32 cellular contexts compared by ENCODE assay signal in the genomic region with DNA sequence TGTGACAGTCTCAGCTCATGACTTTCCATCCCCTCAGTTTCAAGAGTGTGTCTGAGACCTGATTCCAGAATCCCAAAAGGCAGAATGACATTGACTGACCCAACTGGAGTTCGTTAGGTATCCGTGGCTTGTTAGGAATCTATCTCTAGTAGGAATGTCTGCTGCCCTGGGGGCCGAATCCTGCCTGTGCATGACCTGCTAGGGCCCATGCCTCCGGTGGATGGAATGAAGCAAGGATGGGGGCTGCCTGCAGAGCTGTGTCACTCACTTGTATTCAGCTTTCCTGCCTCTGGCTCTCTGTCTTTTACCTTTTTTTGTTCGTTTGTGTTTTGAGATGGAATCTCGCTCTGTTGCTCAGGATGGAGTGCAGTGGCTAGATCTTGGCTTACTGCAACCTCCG.
DNase-seq lines count a peak whose midpoint lies in the region; ATAC-seq, FAIRE-seq and TF ChIP-seq lines count a peak whose summit lies in the region.
"Had no signal": no experiment of that assay in that cellular context is flagged by ENCODE, and none has a peak within 500 bp of the region (broad histone marks: within the 10 kb centered on the region; RNA-seq: fewer than 3 reads in every experiment).

No MANE protein-coding gene starts in this region.

- WGBS in HepG2 (ENCODE audit: low lambda C conversion rate), result 87% methylated on average over 5 of the region's 7 CpGs
- 59% methylated on average over 3 of the region's 7 CpGs for WGBS in right lobe of liver (ENCODE audit: insufficient coverage, low coverage, low lambda C conversion rate, missing lambda C conversion rate)

- no peak for TF ChIP-seq RAD21 in HepG2 (CRISPR knock-in tag; IDR thresholded peaks at IDR 0.05)

- no peak for TF ChIP-seq EP300 in HepG2 (IDR thresholded peaks at IDR 0.05; ENCODE audit: low read depth in 2 of 2, low read length in 2 of 2)
- no peak for TF ChIP-seq EP300 in HepG2 (CRISPR knock-in tag; IDR thresholded peaks at IDR 0.05; ENCODE audit: borderline replicate concordance)

- POLR2A ChIA-PET in HepG2 (lab: Yijun Ruan, JAX), result no interaction called here

- H3K4me3 ChIP-seq in HepG2 (replicated peaks in 1 of 3; ENCODE audit: insufficient read depth in 1 of 3, low read depth in 2 of 3, low read length in 3 of 3) (no peak overlapping the region), right lobe of liver (no peak overlapping the region)
- H3K4me3 ChIP-seq: GM23248, heart left ventricle, left ventricle myocardium inferior, testis had no signal

- TF ChIP-seq CTCF in HepG2 (CRISPR knock-in tag; IDR thresholded peaks at IDR 0.05) (no peak), right lobe of liver (IDR thresholded peaks at IDR 0.05) (no peak)

- no peaks in the 10 kb centered on the region for H4K20me1 ChIP-seq in HepG2 (ENCODE audit: insufficient read depth, low read length)

- no peak overlapping the region for H3K9ac ChIP-seq in HepG2 (ENCODE audit: insufficient read depth, low read depth, low read length)
- H3K9ac ChIP-seq: GM23248, KMS-11 had no signal

- intact Hi-C loops in HepG2 (cut with micrococcal nuclease; ENCODE audit: unreplicated experiment), result no loop called here
- intact Hi-C loops in right lobe of liver (cut with DNase I), result no loop called here

- FAIRE-seq in HepG2 (lab: Jason Lieb, UNC) (no peak), urothelium cell line (lab: Jason Lieb, UNC) (peak; percentile 87)
- FAIRE-seq: GM12892 had no signal

- no peaks in the 10 kb centered on the region for H3K27me3 ChIP-seq in HepG2 (ENCODE audit: control insufficient read depth in 1 of 2, insufficient read depth in 2 of 2, low read length in 2 of 2)
- no peaks in the 10 kb centered on the region for H3K27me3 ChIP-seq in right lobe of liver
- H3K27me3 ChIP-seq: heart left ventricle, testis had no signal

- no peak for TF ChIP-seq POLR2A in HepG2 (IDR thresholded peaks at IDR 0.05; ENCODE audit: insufficient read depth in 1 of 2, low read depth in 2 of 2, low read length in 2 of 2)
- no peak for TF ChIP-seq POLR2A in right lobe of liver (IDR thresholded peaks at IDR 0.05)

- ATAC-seq in HepG2 (peak; percentile 56; the same call in 2 of the 3 replicates), right lobe of liver (no peak), HG02798 (IDR thresholded peaks at IDR 0.05; ENCODE audit: poor library complexity, unreplicated experiment) (no peak)
- ATAC-seq: activated CD8-positive, alpha-beta memory T cell treated with anti-CD3 and anti-CD28 coated beads, Interleukin-2, amount 10 ng/mL, durations not matched to agents 7 days and 5 days; heart left ventricle; stimulated activated naive CD8-positive, alpha-beta T cell treated with anti-CD3 and anti-CD28 coated beads, Interleukin-15, Interleukin-2, amounts not matched to agents 100 U/mL and 50 U/mL, for 24 hours had no signal

- H3K79me2 ChIP-seq in HepG2 (ENCODE audit: insufficient read depth, low read length), result no peaks in the 10 kb centered on the region

- H3K27ac ChIP-seq in HepG2 (ENCODE audit: extremely low read length, insufficient read depth, low read length) (no peak overlapping the region), right lobe of liver (no peak overlapping the region)
- H3K27ac ChIP-seq: GM23248, heart left ventricle, KMS-11, left ventricle myocardium inferior, testis, WERI-Rb-1 had no signal

- H2AFZ ChIP-seq in HepG2 (ENCODE audit: low read length), result no peak overlapping the region
- H2AFZ ChIP-seq: GM23248 had no signal

- H3K4me1 ChIP-seq in HepG2 (ENCODE audit: insufficient read depth, low read length) (peaks cover 9% of the 10 kb centered on the region; the same call in 1 of the 2 replicates), right lobe of liver (no peaks in the 10 kb centered on the region)
- H3K4me1 ChIP-seq: heart left ventricle, left ventricle myocardium inferior, testis had no signal

- CTCF ChIA-PET in HepG2 (lab: Yijun Ruan, JAX; ENCODE audit: low intra/inter-chr PET ratio, low total read pairs), result no interaction called here

- H3K9me3 ChIP-seq in HepG2 (ENCODE audit: low read length), result no peaks in the 10 kb centered on the region
- H3K9me3 ChIP-seq in right lobe of liver, result no peaks in the 10 kb centered on the region
- H3K9me3 ChIP-seq: heart left ventricle, left ventricle myocardium inferior, testis had no signal

- no peak overlapping the region for H3K4me2 ChIP-seq in HepG2 (ENCODE audit: low read depth, low read length)
- H3K4me2 ChIP-seq: KMS-11 had no signal

- DNase-seq in HepG2 (ENCODE audit: low spot score), result no peak
- DNase-seq in right lobe of liver, result no peak
- peak; percentile 18 for DNase-seq in astrocyte of the hippocampus (ENCODE audit: low read depth, low spot score)
- DNase-seq in iPS-NIHi7 (ENCODE audit: extremely low spot score), result peak; percentile 62
- DNase-seq in urothelium cell line (ENCODE audit: low spot score), result peak; percentile 26
- DNase-seq in HT-29 (ENCODE audit: low spot score), result no peak
- DNase-seq in NCI-H774 (lab: John Stamatoyannopoulos, UW), result no peak
- DNase-seq: 8988T; activated CD4-positive, alpha-beta T cell treated with anti-CD3 and anti-CD28 coated beads, Interleukin-2, amount 50 U/mL, for 1 hour; activated CD8-positive, alpha-beta memory T cell treated with anti-CD3 and anti-CD28 coated beads, Interleukin-2, amount 10 ng/mL, durations not matched to agents 7 days and 5 days; activated naive CD4-positive, alpha-beta T cell; activated T-cell treated with anti-CD3 and anti-CD28 coated beads, Interleukin-2, amount 50 U/mL, for 72 hours; CD4-positive, CD25-positive, alpha-beta regulatory T cell; effector CD4-positive, alpha-beta T cell; EL; GM23248; heart left ventricle; left ventricle myocardium inferior; NCI-H1436 treated with DMSO at 0.1 percent for 48 hours; NCI-H2107; NCI-H446 treated with DMSO at 0.1 percent for 48 hours; nucleus accumbens; OCI-M1; Right ventricle myocardium superior; stimulated activated naive CD8-positive, alpha-beta T cell treated with anti-CD3 and anti-CD28 coated beads, Interleukin-15, Interleukin-2, amounts not matched to agents 100 U/mL and 50 U/mL, for 24 hours; SW 1271; T-helper 9 cell; testis; WERI-Rb-1 had no signal

- no TSS peak for BruUV-seq in HepG2 (replicated peaks; lab: Mats Ljungman, UMichigan)

- in situ Hi-C loops in HepG2 (cut with HindIII; ENCODE audit: extremely low pct_ligation_motif_present, low pct_unique_long_range_greater_than_20kb), result no loop called here

- H3K36me3 ChIP-seq in HepG2 (replicated peaks in 1 of 2; ENCODE audit: control insufficient read depth in 1 of 2, insufficient read depth in 2 of 2, low read length in 2 of 2) (no peaks in the 10 kb centered on the region), right lobe of liver (no peaks in the 10 kb centered on the region)
- H3K36me3 ChIP-seq: heart left ventricle, left ventricle myocardium inferior, WERI-Rb-1 had no signal

TF ChIP-seq in HepG2, 621 proteins besides CTCF, POLR2A, EP300 and RAD21:
- TF ChIP-seq, protein P1, sequence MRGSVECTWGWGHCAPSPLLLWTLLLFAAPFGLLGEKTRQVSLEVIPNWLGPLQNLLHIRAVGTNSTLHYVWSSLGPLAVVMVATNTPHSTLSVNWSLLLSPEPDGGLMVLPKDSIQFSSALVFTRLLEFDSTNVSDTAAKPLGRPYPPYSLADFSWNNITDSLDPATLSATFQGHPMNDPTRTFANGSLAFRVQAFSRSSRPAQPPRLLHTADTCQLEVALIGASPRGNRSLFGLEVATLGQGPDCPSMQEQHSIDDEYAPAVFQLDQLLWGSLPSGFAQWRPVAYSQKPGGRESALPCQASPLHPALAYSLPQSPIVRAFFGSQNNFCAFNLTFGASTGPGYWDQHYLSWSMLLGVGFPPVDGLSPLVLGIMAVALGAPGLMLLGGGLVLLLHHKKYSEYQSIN (CRISPR knock-in tag; IDR thresholded peaks at IDR 0.05; ENCODE audit: borderline replicate concordance), result no peak
- peak; percentile 37 for TF ChIP-seq TEAD3 (CRISPR knock-in tag; optimal IDR thresholded peaks at IDR 0.05; ENCODE audit: borderline replicate concordance)

Comparison
In these comparisons a context has a peak if more than half of its experiments do, and no peak if none do; other contexts are left out.
1. DNase-seq: peak in astrocyte of the hippocampus (single experiment), iPS-NIHi7 (single experiment) and urothelium cell line (single experiment); none in HepG2 (single experiment), right lobe of liver (0 of 3), HT-29 (single experiment) and NCI-H774 (single experiment).